8 cellular contexts compared by ENCODE assay signal in genomic region chr2:101883860-101884259, GRCh38.
A peak's percentile ranks its signal among the peaks of the same experiment; 100 is the strongest.
DNase-seq lines count a peak whose midpoint lies in the region; ATAC-seq and TF ChIP-seq lines count a peak whose summit lies in the region.

No MANE protein-coding gene starts in this region.

- H3K27ac ChIP-seq in right lobe of liver (peak overlapping the region in 1 of 3 donors; percentile 20), tibial artery (peak overlapping the region in 1 of 2 donors; percentile 22)

- 12% methylated on average over 3 of the region's 3 CpGs for WGBS in right lobe of liver (ENCODE audit: insufficient coverage, low coverage, low lambda C conversion rate, missing lambda C conversion rate)

- H3K4me1 ChIP-seq in right lobe of liver (peaks cover 0 to 8% (median under 1%) of the 10 kb centered on the region in 4 donors), tibial artery (peaks cover 0 to 35% (median 5%) of the 10 kb centered on the region in 4 donors)

- no peaks in the 10 kb centered on the region for H3K9me3 ChIP-seq in right lobe of liver
- no peaks in the 10 kb centered on the region for H3K9me3 ChIP-seq in tibial artery

- intact Hi-C loops in right lobe of liver (cut with DNase I) (no loop called here), tibial artery (cut with DNase I; ENCODE audit: low total_unique reads) (no loop called here)

- TF ChIP-seq POLR2A in right lobe of liver (IDR thresholded peaks at IDR 0.05) = no peak

- H3K36me3 ChIP-seq in right lobe of liver = peaks cover 0 to 12% (median 5%) of the 10 kb centered on the region in 4 donors
- peaks cover 14 to 30% (median 29%) of the 10 kb centered on the region in 3 donors for H3K36me3 ChIP-seq in tibial artery

- TF ChIP-seq CTCF in cardiac fibroblast (IDR thresholded peaks at IDR 0.05; ENCODE audit: low read depth, low read length) = peak; percentile 60
- peak; percentile 66 to 86 (median 72) for TF ChIP-seq CTCF in right lobe of liver (IDR thresholded peaks at IDR 0.05)
- TF ChIP-seq CTCF in tibial artery (IDR thresholded peaks at IDR 0.05) = peak; percentile 53 to 58

- peak; percentile 40 for DNase-seq in NCI-H510A treated with DMSO at 0.1 percent for 48 hours (lab: John Stamatoyannopoulos, UW)
- DNase-seq in NCI-H510A (lab: John Stamatoyannopoulos, UW) = no peak
- DNase-seq in RKO (ENCODE audit: low spot score) = peak; percentile 79
- peak; percentile 83 for DNase-seq in cardiac fibroblast (ENCODE audit: low read depth in 2 of 2)
- no peak for DNase-seq in right lobe of liver
- DNase-seq in tibial artery = no peak

- H3K4me3 ChIP-seq in cardiac fibroblast (replicated peaks in 1 of 2; ENCODE audit: low read depth in 2 of 2, low read length in 2 of 2) (no peak overlapping the region), right lobe of liver (no peak overlapping the region), tibial artery (no peak overlapping the region)

- ATAC-seq in HG03060 (IDR thresholded peaks at IDR 0.05; ENCODE audit: low read depth, unreplicated experiment) (peak; percentile 67), right lobe of liver (peak; percentile 93 to 96 (median 94)), HG02763 (IDR thresholded peaks at IDR 0.05; ENCODE audit: unreplicated experiment) (no peak)

- H3K27me3 ChIP-seq in right lobe of liver (no peaks in the 10 kb centered on the region), tibial artery (no peaks in the 10 kb centered on the region)

Comparison
In these comparisons a context has a peak if more than half of its experiments do, and no peak if none do; other contexts are left out.
1. DNase-seq: peak in NCI-H510A treated with DMSO at 0.1 percent for 48 hours (single experiment), RKO (single experiment) and cardiac fibroblast (2 of 2); none in NCI-H510A (single experiment), right lobe of liver (0 of 3) and tibial artery (0 of 2).
2. Peak in every context shown above with its lines, with median percentiles within 50 percentile points of each other: CTCF ChIP-seq.